ENCODE assay signal across 8 cellular contexts in genomic region chr1:201468501-201468843, GRCh38. TPM values are rescaled to one million over a fixed set of nuclear protein-coding genes. Genes with fewer than 3 reads are reported as not detected.
A peak's percentile ranks its signal among the peaks of the same experiment; 100 is the strongest.
DNase-seq lines count a peak whose midpoint lies in the region; ATAC-seq and TF ChIP-seq lines count a peak whose summit lies in the region.

No MANE protein-coding gene starts in this region.

- peak overlapping the region; percentile 31 to 51 for H3K4me3 Mint-ChIP-seq in effector memory CD8-positive, alpha-beta T cell
- peak overlapping the region; percentile 97 for H3K4me3 Mint-ChIP-seq in mesothelial cell of epicardium

- TF ChIP-seq CTCF in OCI-LY3 (IDR thresholded peaks at IDR 0.05; ENCODE audit: low read depth, low read length) (no peak), mesothelial cell of epicardium (IDR thresholded peaks at IDR 0.05; ENCODE audit: unreplicated experiment) (no peak)

- no peaks in the 10 kb centered on the region for H3K4me1 ChIP-seq in OCI-LY3 (ENCODE audit: low read length)

- H3K9ac ChIP-seq in OCI-LY3 (ENCODE audit: low read length), result peak overlapping the region; percentile 10; the same call in 1 of the 2 replicates

- peaks cover 54 to 85% of the 10 kb centered on the region in 2 donors for H3K27me3 Mint-ChIP-seq in effector memory CD8-positive, alpha-beta T cell
- H3K27me3 Mint-ChIP-seq in mesothelial cell of epicardium (ENCODE audit: low read depth), result peaks cover 2% of the 10 kb centered on the region

- ATAC-seq in HG02610 (IDR thresholded peaks at IDR 0.05; ENCODE audit: unreplicated experiment), result peak; percentile 37
- ATAC-seq in effector memory CD8-positive, alpha-beta T cell (replicated peaks), result peak; percentile 43

- H2AFZ ChIP-seq in OCI-LY3 (ENCODE audit: low read depth, low read length), result no peak overlapping the region

- peak overlapping the region; percentile 61 for H3K4me2 ChIP-seq in OCI-LY3 (ENCODE audit: low read length)

- peak overlapping the region; percentile 69 for H3K4me3 ChIP-seq in OCI-LY3 (ENCODE audit: low read length)

- no peaks in the 10 kb centered on the region for H4K20me1 ChIP-seq in OCI-LY3 (ENCODE audit: insufficient read depth, low read length)

- peaks cover 0 to 5% of the 10 kb centered on the region in 2 donors for H3K4me1 Mint-ChIP-seq in effector memory CD8-positive, alpha-beta T cell (ENCODE audit: low read depth in 2 of 2)
- peaks cover 35% of the 10 kb centered on the region for H3K4me1 Mint-ChIP-seq in mesothelial cell of epicardium

- peaks cover 29% of the 10 kb centered on the region for H3K27me3 ChIP-seq in OCI-LY3 (ENCODE audit: low read depth, low read length)

- no peak overlapping the region for H3K27ac ChIP-seq in OCI-LY3 (ENCODE audit: low read length)

- no peaks in the 10 kb centered on the region for H3K9me3 ChIP-seq in OCI-LY3 (ENCODE audit: insufficient read depth, low read length)

- no peaks in the 10 kb centered on the region for H3K36me3 ChIP-seq in OCI-LY3 (replicated peaks; ENCODE audit: low read depth, low read length)

- H3K79me2 ChIP-seq in OCI-LY3 (ENCODE audit: low read length), result no peaks in the 10 kb centered on the region

- H3K27ac Mint-ChIP-seq in effector memory CD8-positive, alpha-beta T cell, result no peak overlapping the region
- peak overlapping the region; percentile 97 for H3K27ac Mint-ChIP-seq in mesothelial cell of epicardium

- H3K36me3 Mint-ChIP-seq in effector memory CD8-positive, alpha-beta T cell (ENCODE audit: insufficient read depth), result peaks cover 5% of the 10 kb centered on the region
- peaks cover 13% of the 10 kb centered on the region for H3K36me3 Mint-ChIP-seq in mesothelial cell of epicardium

- H3K9me3 Mint-ChIP-seq in effector memory CD8-positive, alpha-beta T cell, result no peaks in the 10 kb centered on the region
- H3K9me3 Mint-ChIP-seq in mesothelial cell of epicardium, result no peaks in the 10 kb centered on the region

- DNase-seq in NOMO-1 treated with DMSO at 0.1 percent for 48 hours (lab: John Stamatoyannopoulos, UW; ENCODE audit: unreplicated experiment) (peak; percentile 62), NOMO-1 treated with dmso at 0.1 percent for 144 hours (lab: John Stamatoyannopoulos, UW; ENCODE audit: unreplicated experiment) (no peak), mesothelial cell of epicardium (ENCODE audit: low spot score in 2 of 2, unreplicated experiment in 2 of 2) (no peak), SK-N-DZ (ENCODE audit: low spot score) (no peak)
- no peak for DNase-seq in effector memory CD8-positive, alpha-beta T cell
- no peak for DNase-seq in stimulated activated CD4-positive, alpha-beta T cell treated with anti-CD3 and anti-CD28 coated beads, Interleukin-1b, Interleukin-23, amount 100 ng/mL, for 48 hours

RNA-seq across cellular contexts. Expression of gene PHLDA3, which starts 0.5 kb away (rescaled TPM):
- total RNA-seq in mesothelial cell of epicardium, result 84.0 to 92.8 TPM (median 87.5 TPM) in 3 replicates
- polyA plus RNA-seq in SK-N-DZ (2014; cell fraction: cytosol; rRNA removed), result 1.3 and 1.5 TPM in 2 replicates
- 1.5 and 2.3 TPM in 2 replicates for polyA plus RNA-seq in SK-N-DZ (2014; cell fraction: nucleus; rRNA removed)

RNA-seq across cellular contexts. Expression of gene CSRP1, which starts 38.5 kb away (rescaled TPM):
- total RNA-seq in mesothelial cell of epicardium, result 10.4 to 11.4 TPM (median 10.7 TPM) in 3 replicates
- polyA plus RNA-seq in SK-N-DZ (2014; cell fraction: cytosol; rRNA removed), result 8.2 and 16.9 TPM in 2 replicates
- 4.3 and 10.9 TPM in 2 replicates for polyA plus RNA-seq in SK-N-DZ (2014; cell fraction: nucleus; rRNA removed)

RNA-seq across cellular contexts. Expression of gene TNNI1, which starts 46.9 kb away (rescaled TPM):
- 6.7 to 8.4 TPM (median 7.6 TPM) in 3 replicates for total RNA-seq in mesothelial cell of epicardium
- polyA plus RNA-seq in SK-N-DZ (2014; cell fraction: cytosol; rRNA removed), result 3.8 and 6.7 TPM in 2 replicates
- polyA plus RNA-seq in SK-N-DZ (2014; cell fraction: nucleus; rRNA removed), result 1.3 and 3.4 TPM in 2 replicates
